In the genomic region with DNA sequence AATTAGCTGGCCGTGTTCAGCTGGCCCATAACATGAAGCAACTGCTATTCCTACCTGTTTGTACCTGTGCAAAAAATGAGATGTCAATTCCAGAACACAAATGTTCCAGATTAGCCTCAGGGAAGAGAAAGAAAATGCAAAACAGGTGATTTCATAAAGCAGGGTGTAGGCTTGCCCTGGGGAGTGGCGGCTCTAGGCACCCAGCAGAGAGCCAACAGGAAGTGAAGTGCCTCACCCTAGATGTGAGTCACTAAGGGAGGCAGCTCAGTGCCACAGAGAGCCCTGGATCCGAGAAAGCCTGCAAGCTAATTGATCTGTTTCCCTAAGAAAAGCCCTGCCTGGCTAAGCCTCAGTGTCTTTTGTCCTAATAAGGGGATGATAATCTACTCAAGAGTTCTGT, we compare ENCODE assay signal across 8 cellular contexts.
DNase-seq lines count a peak whose midpoint lies in the region; ATAC-seq and TF ChIP-seq lines count a peak whose summit lies in the region.

No MANE protein-coding gene starts in this region.

- intact Hi-C loops in Right ventricle myocardium superior (cut with DNase I) (no loop called here), esophagus squamous epithelium (cut with DNase I) (no loop called here)

- no peaks in the 10 kb centered on the region for H3K9me3 ChIP-seq in right atrium auricular region
- no peaks in the 10 kb centered on the region for H3K9me3 ChIP-seq in RWPE2 (ENCODE audit: severe bottlenecking)
- no peaks in the 10 kb centered on the region for H3K9me3 ChIP-seq in esophagus squamous epithelium

- H3K36me3 ChIP-seq in right atrium auricular region (peaks cover 7% of the 10 kb centered on the region), RWPE2 (ENCODE audit: low read depth) (peaks cover 18% of the 10 kb centered on the region), esophagus squamous epithelium (peaks cover 0 to 40% (median 8%) of the 10 kb centered on the region in 3 donors)

- no peak overlapping the region for H3K4me3 ChIP-seq in right atrium auricular region
- no peak overlapping the region for H3K4me3 ChIP-seq in RWPE2 (ENCODE audit: severe bottlenecking)
- H3K4me3 ChIP-seq in esophagus squamous epithelium = no peak overlapping the region

- H3K9me3 Mint-ChIP-seq in glutamatergic neuron (ENCODE audit: unreplicated experiment) = peaks cover 3% of the 10 kb centered on the region

- no peak overlapping the region for H3K27ac Mint-ChIP-seq in glutamatergic neuron (ENCODE audit: unreplicated experiment)

- ATAC-seq in Right ventricle myocardium superior (ENCODE audit: poor library complexity) = peak; percentile 45
- peak; percentile 94 for ATAC-seq in HG03103 (IDR thresholded peaks at IDR 0.05; ENCODE audit: low read depth, unreplicated experiment)
- ATAC-seq in RWPE2 (ENCODE audit: low read depth) = peak; percentile 100

- peaks cover 0 to 9% of the 10 kb centered on the region in 2 donors for H3K4me1 ChIP-seq in right atrium auricular region
- peaks cover 27% of the 10 kb centered on the region for H3K4me1 ChIP-seq in RWPE2 (ENCODE audit: insufficient read depth, poor library complexity, severe bottlenecking)
- peaks cover 5 to 57% (median 18%) of the 10 kb centered on the region in 3 donors for H3K4me1 ChIP-seq in esophagus squamous epithelium

- DNase-seq in Right ventricle myocardium superior (no peak), right atrium auricular region (ENCODE audit: low spot score) (no peak), RWPE2 (ENCODE audit: low spot score) (peak; percentile 93), esophagus squamous epithelium (lab: John Stamatoyannopoulos, UW) (no peak), glutamatergic neuron (no peak), NCI-H1092 treated with DMSO at 0.1 percent for 48 hours (lab: John Stamatoyannopoulos, UW) (no peak)
- peak; percentile 25 for DNase-seq in stimulated activated CD8-positive, alpha-beta memory T cell treated with anti-CD3 and anti-CD28 coated beads, Interleukin-4, amount 100 ng/mL, for 48 hours

- TF ChIP-seq POLR2A in esophagus squamous epithelium (IDR thresholded peaks at IDR 0.05) = no peak

- H3K27ac ChIP-seq in right atrium auricular region (no peak overlapping the region), RWPE2 (ENCODE audit: poor library complexity, severe bottlenecking) (peak overlapping the region; percentile 96), esophagus squamous epithelium (peak overlapping the region; percentile 76 to 85 (median 82))

- peaks cover 5% of the 10 kb centered on the region for H3K4me1 Mint-ChIP-seq in glutamatergic neuron (ENCODE audit: low read depth, unreplicated experiment)

- TF ChIP-seq CTCF in right atrium auricular region (IDR thresholded peaks at IDR 0.05) (no peak), RWPE2 (IDR thresholded peaks at IDR 0.05; ENCODE audit: poor library complexity, severe bottlenecking) (no peak), esophagus squamous epithelium (IDR thresholded peaks at IDR 0.05) (no peak), glutamatergic neuron (IDR thresholded peaks at IDR 0.05; ENCODE audit: partially characterized antibody, unreplicated experiment) (no peak)

- no peak overlapping the region for H3K4me3 Mint-ChIP-seq in glutamatergic neuron (ENCODE audit: unreplicated experiment)

- 18 to 25% methylated on average over 2 to 3 of the region's 3 CpGs for WGBS in esophagus squamous epithelium, 2 donors

- peaks cover 18% of the 10 kb centered on the region for H3K36me3 Mint-ChIP-seq in glutamatergic neuron (ENCODE audit: unreplicated experiment)

- no peaks in the 10 kb centered on the region for H3K27me3 ChIP-seq in right atrium auricular region
- no peaks in the 10 kb centered on the region for H3K27me3 ChIP-seq in RWPE2 (ENCODE audit: insufficient read depth, poor library complexity, severe bottlenecking)
- H3K27me3 ChIP-seq in esophagus squamous epithelium = no peaks in the 10 kb centered on the region

- peaks cover 3% of the 10 kb centered on the region for H3K27me3 Mint-ChIP-seq in glutamatergic neuron (ENCODE audit: unreplicated experiment)

Comparison
In these comparisons a context has a peak if more than half of its experiments do, and no peak if none do; other contexts are left out.
1. ATAC-seq: peak in every context shown above with its lines; median percentile 100 in RWPE2; 94 in HG03103; 45 in Right ventricle myocardium superior.
2. DNase-seq: peak in RWPE2 (single experiment) and stimulated activated CD8-positive, alpha-beta memory T cell treated with anti-CD3 and anti-CD28 coated beads, Interleukin-4, amount 100 ng/mL, for 48 hours (single experiment); none in Right ventricle myocardium superior (single experiment), right atrium auricular region (single experiment), esophagus squamous epithelium (single experiment), glutamatergic neuron (single experiment) and NCI-H1092 treated with DMSO at 0.1 percent for 48 hours (single experiment).
3. H3K27ac ChIP-seq: peak in RWPE2 (single experiment) and esophagus squamous epithelium (4 of 4); none in right atrium auricular region (0 of 2).